In genomic region chr1:221694109-221694508, GRCh38 we compare ENCODE assay signal across 39 cellular contexts.
"Had no signal": no experiment of that assay in that cellular context is flagged by ENCODE, and none has a peak within 500 bp of the region (broad histone marks: within the 10 kb centered on the region; RNA-seq: fewer than 3 reads in every experiment).

No MANE protein-coding gene starts in this region.

- H3K4me3 ChIP-seq: adrenal gland, ascending aorta, body of pancreas, breast epithelium, cardiac muscle cell had no signal

- H3K27ac ChIP-seq: adrenal gland, ascending aorta, body of pancreas, brain microvascular endothelial cell, breast epithelium, cardiac muscle cell had no signal

- DNase-seq: activated effector memory CD4-positive, alpha-beta T cell treated with anti-CD3 and anti-CD28 coated beads, Interleukin-2, amount 50 U/mL, for 16 hours; activated effector memory CD4-positive, alpha-beta T cell treated with Interleukin-2 at 50 U/mL for 16 hours; activated gamma-delta T cell; activated gamma-delta T cell treated with Interleukin-2 at 50 U/mL for 16 hours; activated naive CD4-positive, alpha-beta T cell; activated naive CD4-positive, alpha-beta T cell treated with anti-CD3 and anti-CD28 coated beads for 36 hours; activated naive CD4-positive, alpha-beta T cell treated with anti-CD3 and anti-CD28 coated beads, Interleukin-2, amount 10 ng/mL, durations not matched to agents 7 days and 5 days; activated naive CD4-positive, alpha-beta T cell treated with anti-CD3 and anti-CD28 coated beads, Interleukin-2, amount 50 U/mL, for 16 hours; activated naive CD4-positive, alpha-beta T cell treated with Interleukin-2 at 50 U/mL for 16 hours; activated naive CD8-positive, alpha-beta T cell treated with anti-CD3 and anti-CD28 coated beads for 36 hours; activated naive CD8-positive, alpha-beta T cell treated with anti-CD3 and anti-CD28 coated beads, Interleukin-2, amount 10 ng/mL, durations not matched to agents 7 days and 5 days; activated naive CD8-positive, alpha-beta T cell treated with anti-CD3 and anti-CD28 coated beads, Interleukin-2, amount 50 U/mL, for 24 hours; activated T-cell treated with anti-CD3 and anti-CD28 coated beads, Interleukin-2, amount 50 U/mL, for 24 hours; activated T-cell treated with anti-CD3 and anti-CD28 coated beads, Interleukin-2, amount 50 U/mL, for 4 hours; activated T-cell treated with anti-CD3 and anti-CD28 coated beads, Interleukin-2, amount 50 U/mL, for 48 hours; activated T-cell treated with anti-CD3 and anti-CD28 coated beads, Interleukin-2, amount 50 U/mL, for 72 hours; adrenal gland; amniotic stem cell; amygdala; anterior cingulate cortex; aorta; body of pancreas; brain microvascular endothelial cell; caudate nucleus; central memory CD4-positive, alpha-beta T cell; cerebellar nuclear complex had no signal

- H3K36me3 Mint-ChIP-seq: activated naive CD4-positive, alpha-beta T cell treated with anti-CD3 and anti-CD28 coated beads, Interleukin-2, amount 50 U/mL, for 24 hours; brain had no signal

- H3K27me3 ChIP-seq: adrenal gland, ascending aorta, body of pancreas, brain microvascular endothelial cell, breast epithelium, cardiac muscle cell had no signal

- H3K9me3 ChIP-seq: adrenal gland, ascending aorta, body of pancreas had no signal

- H3K36me3 ChIP-seq: adrenal gland, ascending aorta, brain microvascular endothelial cell, breast epithelium, cardiac muscle cell had no signal

- FAIRE-seq: astrocyte, bronchial epithelial cell had no signal

- ATAC-seq: activated naive CD4-positive, alpha-beta T cell treated with anti-CD3 and anti-CD28 coated beads, Interleukin-2, amount 50 U/mL, for 72 hours; activated naive CD8-positive, alpha-beta T cell treated with anti-CD3 and anti-CD28 coated beads, Interleukin-2, amount 50 U/mL, for 24 hours; activated T-cell treated with anti-CD3 and anti-CD28 coated beads, Interleukin-2, amount 50 U/mL, for 4 hours; activated T-cell treated with anti-CD3 and anti-CD28 coated beads, Interleukin-2, amount 50 U/mL, for 72 hours; activated T-helper 17 cell treated with anti-CD3 and anti-CD28 coated beads, Interleukin-2, amount 50 U/mL, for 72 hours; body of pancreas had no signal

- H3K4me3 Mint-ChIP-seq: activated naive CD4-positive, alpha-beta T cell treated with anti-CD3 and anti-CD28 coated beads for 36 hours; activated naive CD4-positive, alpha-beta T cell treated with anti-CD3 and anti-CD28 coated beads, Interleukin-2, amount 10 ng/mL, durations not matched to agents 7 days and 5 days; activated naive CD4-positive, alpha-beta T cell treated with anti-CD3 and anti-CD28 coated beads, Interleukin-2, amount 50 U/mL, for 24 hours; activated naive CD8-positive, alpha-beta T cell; activated naive CD8-positive, alpha-beta T cell treated with anti-CD3 and anti-CD28 coated beads for 36 hours; activated naive CD8-positive, alpha-beta T cell treated with anti-CD3 and anti-CD28 coated beads, Interleukin-2, amount 10 ng/mL, durations not matched to agents 7 days and 5 days; activated naive CD8-positive, alpha-beta T cell treated with anti-CD3 and anti-CD28 coated beads, Interleukin-2, amount 50 U/mL, for 24 hours; activated T-cell treated with anti-CD3 and anti-CD28 coated beads, Interleukin-2, amount 50 U/mL, for 24 hours; activated T-cell treated with anti-CD3 and anti-CD28 coated beads, Interleukin-2, amount 50 U/mL, for 4 hours; activated T-cell treated with anti-CD3 and anti-CD28 coated beads, Interleukin-2, amount 50 U/mL, for 72 hours; activated T-helper 1 cell treated with anti-CD3 and anti-CD28 coated beads, Interleukin-12 subunit alpha, Interleukin-12 subunit beta, Interleukin-2, Interleukin-4 antibody, amounts not matched to agents 30 ng/mL and 10 ng/mL and 1 ng/mL, durations not matched to agents 14 hours and 24 hours and 36 hours; activated T-helper 17 cell treated with anti-CD3 and anti-CD28 coated beads, Interleukin-2, amount 50 U/mL, for 72 hours; brain; central memory CD8-positive, alpha-beta T cell had no signal

- H3K27me3 Mint-ChIP-seq: activated naive CD4-positive, alpha-beta T cell treated with anti-CD3 and anti-CD28 coated beads, Interleukin-2, amount 10 ng/mL, durations not matched to agents 7 days and 5 days; activated naive CD4-positive, alpha-beta T cell treated with anti-CD3 and anti-CD28 coated beads, Interleukin-2, amount 50 U/mL, for 24 hours; activated naive CD8-positive, alpha-beta T cell; activated naive CD8-positive, alpha-beta T cell treated with anti-CD3 and anti-CD28 coated beads for 36 hours; activated naive CD8-positive, alpha-beta T cell treated with anti-CD3 and anti-CD28 coated beads, Interleukin-2, amount 10 ng/mL, durations not matched to agents 7 days and 5 days; activated naive CD8-positive, alpha-beta T cell treated with anti-CD3 and anti-CD28 coated beads, Interleukin-2, amount 50 U/mL, for 24 hours; activated T-cell treated with anti-CD3 and anti-CD28 coated beads, Interleukin-2, amount 50 U/mL, for 24 hours; activated T-helper 17 cell treated with anti-CD3 and anti-CD28 coated beads, Interleukin-2, amount 50 U/mL, for 72 hours; central memory CD8-positive, alpha-beta T cell had no signal

- H3K9me3 Mint-ChIP-seq: activated naive CD4-positive, alpha-beta T cell treated with anti-CD3 and anti-CD28 coated beads for 36 hours; activated naive CD4-positive, alpha-beta T cell treated with anti-CD3 and anti-CD28 coated beads, Interleukin-2, amount 10 ng/mL, durations not matched to agents 7 days and 5 days; activated naive CD4-positive, alpha-beta T cell treated with anti-CD3 and anti-CD28 coated beads, Interleukin-2, amount 50 U/mL, for 24 hours; activated T-cell treated with anti-CD3 and anti-CD28 coated beads, Interleukin-2, amount 50 U/mL, for 72 hours; central memory CD8-positive, alpha-beta T cell had no signal

- H3K4me1 Mint-ChIP-seq: activated T-helper 17 cell treated with anti-CD3 and anti-CD28 coated beads, Interleukin-2, amount 50 U/mL, for 72 hours; brain had no signal

- H3K27ac Mint-ChIP-seq: activated naive CD4-positive, alpha-beta T cell treated with anti-CD3 and anti-CD28 coated beads for 36 hours; activated naive CD4-positive, alpha-beta T cell treated with anti-CD3 and anti-CD28 coated beads, Interleukin-2, amount 10 ng/mL, durations not matched to agents 7 days and 5 days; activated naive CD4-positive, alpha-beta T cell treated with anti-CD3 and anti-CD28 coated beads, Interleukin-2, amount 50 U/mL, for 24 hours; activated naive CD4-positive, alpha-beta T cell treated with anti-CD3 and anti-CD28 coated beads, Interleukin-2, amount 50 U/mL, for 72 hours; activated naive CD8-positive, alpha-beta T cell; activated naive CD8-positive, alpha-beta T cell treated with anti-CD3 and anti-CD28 coated beads for 36 hours; activated naive CD8-positive, alpha-beta T cell treated with anti-CD3 and anti-CD28 coated beads, Interleukin-2, amount 10 ng/mL, durations not matched to agents 7 days and 5 days; activated naive CD8-positive, alpha-beta T cell treated with anti-CD3 and anti-CD28 coated beads, Interleukin-2, amount 50 U/mL, for 24 hours; activated T-cell treated with anti-CD3 and anti-CD28 coated beads, Interleukin-2, amount 50 U/mL, for 24 hours; activated T-cell treated with anti-CD3 and anti-CD28 coated beads, Interleukin-2, amount 50 U/mL, for 72 hours; activated T-helper 1 cell treated with anti-CD3 and anti-CD28 coated beads, Interleukin-12 subunit alpha, Interleukin-12 subunit beta, Interleukin-2, Interleukin-4 antibody, amounts not matched to agents 30 ng/mL and 10 ng/mL and 1 ng/mL, durations not matched to agents 14 hours and 24 hours and 36 hours; activated T-helper 17 cell treated with anti-CD3 and anti-CD28 coated beads, Interleukin-2, amount 50 U/mL, for 72 hours; activated T-helper 2 cell treated with anti-CD3 and anti-CD28 coated beads, Interferon-gamma antibody, Interleukin-2, Interleukin-4, amounts not matched to agents 10 μg/mL and 5 μg/mL and 100 μg/mL, durations not matched to agents 14 hours and 24 hours and 36 hours; brain had no signal

- H3K4me1 ChIP-seq: ascending aorta, breast epithelium had no signal
